In the genomic region with DNA sequence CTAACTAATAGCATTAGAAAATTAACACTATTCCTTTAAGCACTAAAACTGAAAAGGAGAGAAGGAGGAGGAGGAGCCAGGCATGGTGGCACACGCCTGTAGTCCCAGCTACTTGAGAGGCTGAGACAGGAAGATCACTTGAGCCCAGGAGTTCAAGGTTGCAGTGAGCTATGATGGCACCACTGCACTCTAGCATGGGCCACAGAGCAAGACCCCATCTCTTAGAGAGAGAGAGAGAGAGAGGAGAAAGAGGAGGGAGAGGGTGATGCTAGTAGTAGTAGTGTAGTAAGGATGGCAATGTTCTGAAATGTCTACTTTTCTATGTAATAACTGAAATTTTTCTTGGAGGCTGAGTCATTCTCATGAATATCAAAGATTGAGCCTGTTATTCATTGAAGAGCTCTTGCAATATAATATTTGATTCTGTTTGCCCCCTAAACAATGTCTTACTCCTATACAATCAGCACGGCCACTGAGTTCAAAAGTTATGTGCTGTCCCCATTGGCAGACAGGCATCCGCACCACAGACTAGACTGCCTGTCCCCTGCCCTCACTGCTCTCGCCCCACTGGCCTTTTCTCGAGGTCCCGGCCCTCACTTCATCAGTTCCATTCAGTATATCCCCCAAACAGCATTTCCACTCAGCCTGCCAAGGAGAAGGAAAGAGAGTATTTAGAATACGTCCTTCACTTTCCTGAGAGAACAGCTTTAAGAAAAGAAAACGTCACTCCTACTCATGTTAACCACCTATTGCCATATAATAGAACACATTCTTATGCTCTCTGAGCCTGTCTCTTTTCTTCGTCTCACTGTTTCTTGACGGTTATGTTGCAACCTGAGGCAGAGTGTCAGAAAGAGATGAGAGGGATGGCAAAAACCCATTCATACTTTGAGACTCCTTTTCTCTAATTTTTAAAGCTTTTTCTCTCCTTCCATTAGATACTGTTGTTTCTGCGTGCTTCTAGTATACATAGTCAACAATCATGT, we compare ENCODE assay signal across 17 cellular contexts.
DNase-seq lines count a peak whose midpoint lies in the region; ATAC-seq and TF ChIP-seq lines count a peak whose summit lies in the region.
"Had no signal": no experiment of that assay in that cellular context is flagged by ENCODE, and none has a peak within 500 bp of the region (broad histone marks: within the 10 kb centered on the region; RNA-seq: fewer than 3 reads in every experiment).

No MANE protein-coding gene starts in this region.

- ATAC-seq in Right ventricle myocardium superior (ENCODE audit: poor library complexity) (peak; percentile 55), GM18502 (IDR thresholded peaks at IDR 0.05; ENCODE audit: poor library complexity, unreplicated experiment) (no peak)
- ATAC-seq: naive thymus-derived CD8-positive, alpha-beta T cell had no signal

- peak overlapping the region; percentile 93 to 95 (median 95) for H3K27ac Mint-ChIP-seq in nephron
- H3K27ac Mint-ChIP-seq: activated CD4-positive, alpha-beta T cell treated with anti-CD3 and anti-CD28 coated beads, Interleukin-2, amount 10 ng/mL, durations not matched to agents 7 days and 5 days; naive thymus-derived CD8-positive, alpha-beta T cell had no signal

- peak overlapping the region; percentile 44 to 76 for H3K27ac ChIP-seq in ascending aorta
- H3K27ac ChIP-seq in thyroid gland, result peak overlapping the region; percentile 33 to 64 (median 55)

- H3K27me3 ChIP-seq in ascending aorta, result no peaks in the 10 kb centered on the region
- no peaks in the 10 kb centered on the region for H3K27me3 ChIP-seq in thyroid gland

- H3K4me1 ChIP-seq in ascending aorta (peaks cover 0 to 18% of the 10 kb centered on the region in 2 donors), thyroid gland (peaks cover 43 to 45% of the 10 kb centered on the region in 2 donors)

- H3K36me3 Mint-ChIP-seq in nephron (ENCODE audit: low read depth), result peaks cover 57% of the 10 kb centered on the region
- H3K36me3 Mint-ChIP-seq: CD4-positive, alpha-beta memory T cell; naive thymus-derived CD8-positive, alpha-beta T cell had no signal

- no peak for TF ChIP-seq POLR2A in thyroid gland (IDR thresholded peaks at IDR 0.05)

- no peaks in the 10 kb centered on the region for H3K36me3 ChIP-seq in ascending aorta
- H3K36me3 ChIP-seq in thyroid gland, result no peaks in the 10 kb centered on the region

- H3K4me3 ChIP-seq in ascending aorta (peak overlapping the region; percentile 20 to 42), thyroid gland (replicated peaks in 1 of 3) (no peak overlapping the region)

- no peak for TF ChIP-seq CTCF in ascending aorta (IDR thresholded peaks at IDR 0.05)
- no peak for TF ChIP-seq CTCF in nephron (IDR thresholded peaks at IDR 0.05; ENCODE audit: unreplicated experiment in 3 of 3)
- no peak for TF ChIP-seq CTCF in thyroid gland (IDR thresholded peaks at IDR 0.05)

- 64 to 69% methylated on average over 11 of the region's 11 CpGs for WGBS in thyroid gland, 2 donors

- H3K4me1 Mint-ChIP-seq in nephron, result peaks cover 80% of the 10 kb centered on the region
- H3K4me1 Mint-ChIP-seq: activated CD4-positive, alpha-beta T cell treated with anti-CD3 and anti-CD28 coated beads, Interleukin-2, amount 10 ng/mL, durations not matched to agents 7 days and 5 days; CD4-positive, alpha-beta memory T cell; naive thymus-derived CD8-positive, alpha-beta T cell had no signal

- intact Hi-C loops in ascending aorta (cut with DNase I) (no loop called here), Right ventricle myocardium superior (cut with DNase I) (no loop called here), thyroid gland (cut with DNase I) (no loop called here)

- H3K9me3 Mint-ChIP-seq in nephron, result no peaks in the 10 kb centered on the region
- H3K9me3 Mint-ChIP-seq: activated CD4-positive, alpha-beta T cell treated with anti-CD3 and anti-CD28 coated beads, Interleukin-2, amount 10 ng/mL, durations not matched to agents 7 days and 5 days; CD4-positive, alpha-beta memory T cell had no signal

- H3K27me3 Mint-ChIP-seq in nephron (ENCODE audit: low read depth), result no peaks in the 10 kb centered on the region

- H3K4me3 Mint-ChIP-seq in nephron, result peak overlapping the region; percentile 15 to 41 (median 18)
- H3K4me3 Mint-ChIP-seq: activated CD4-positive, alpha-beta T cell treated with anti-CD3 and anti-CD28 coated beads, Interleukin-2, amount 10 ng/mL, durations not matched to agents 7 days and 5 days; CD4-positive, alpha-beta memory T cell; naive thymus-derived CD8-positive, alpha-beta T cell had no signal

- no peaks in the 10 kb centered on the region for H3K9me3 ChIP-seq in ascending aorta
- H3K9me3 ChIP-seq in thyroid gland, result no peaks in the 10 kb centered on the region

- DNase-seq in ascending aorta (ENCODE audit: low spot score in 2 of 2) (no peak), Right ventricle myocardium superior (no peak), thyroid gland (no peak), glomerular visceral epithelial cell (ENCODE audit: extremely low spot score) (no peak), kidney tubule cell (ENCODE audit: low spot score) (no peak)
- DNase-seq in stimulated activated CD4-positive, alpha-beta T cell treated with anti-CD3 and anti-CD28 coated beads, Interleukin-4, amount 100 ng/mL, for 4 hours, result no peak
- DNase-seq: activated CD4-positive, alpha-beta T cell treated with anti-CD3 and anti-CD28 coated beads, Interleukin-2, amount 10 ng/mL, durations not matched to agents 7 days and 5 days; CD4-positive, alpha-beta memory T cell; cortex of kidney; DMS53; naive thymus-derived CD8-positive, alpha-beta T cell; NCI-H1694; NCI-H446; stimulated activated CD4-positive, alpha-beta T cell treated with anti-CD3 and anti-CD28 coated beads, Interleukin-15, amount 100 ng/mL, for 24 hours; stimulated activated naive CD4-positive, alpha-beta T cell had no signal

Comparison
In these comparisons a context has a peak if more than half of its experiments do, and no peak if none do; other contexts are left out.
1. H3K4me3 ChIP-seq: peak in ascending aorta (2 of 2); none in thyroid gland (0 of 3).